8 cellular contexts compared by ENCODE assay signal in genomic region chr15:34038404-34039179, GRCh38. TPM values are rescaled to one million over a fixed set of nuclear protein-coding genes. Genes with fewer than 3 reads are reported as not detected.
DNase-seq lines count a peak whose midpoint lies in the region; ATAC-seq and TF ChIP-seq lines count a peak whose summit lies in the region.

No MANE protein-coding gene starts in this region.

- TF ChIP-seq CTCF in Peyer's patch (IDR thresholded peaks at IDR 0.05) (no peak), fibroblast of mammary gland (conservative IDR thresholded peaks at IDR 0.05; ENCODE audit: control insufficient read depth, insufficient read depth, low read depth, low read length) (no peak), natural killer cell (IDR thresholded peaks at IDR 0.05) (no peak)

- H3K36me3 Mint-ChIP-seq in natural killer cell, result no peaks in the 10 kb centered on the region

- no peaks in the 10 kb centered on the region for H3K27me3 Mint-ChIP-seq in natural killer cell (ENCODE audit: low read depth in 2 of 2)

- no peaks in the 10 kb centered on the region for H3K9me3 Mint-ChIP-seq in natural killer cell

- ATAC-seq in GM21515 (IDR thresholded peaks at IDR 0.05; ENCODE audit: unreplicated experiment), result peak; percentile 67
- peak; percentile 85 to 92 (median 89) for ATAC-seq in natural killer cell

- under 1% methylated on average over 111 of the region's 112 CpGs for WGBS in HUES64

- H3K9ac ChIP-seq in HUES64 (ENCODE audit: low read depth, low read length), result peak overlapping the region; percentile 93

- TF ChIP-seq POLR2A in Peyer's patch (IDR thresholded peaks at IDR 0.05), result peak; percentile 15 to 34

- peaks cover 18 to 19% of the 10 kb centered on the region in 2 donors for H3K4me1 Mint-ChIP-seq in natural killer cell

- H3K27ac Mint-ChIP-seq in natural killer cell, result peak overlapping the region; percentile 70 to 85

- H3K4me1 ChIP-seq in HUES64 (ENCODE audit: insufficient read depth, low read length) (peaks cover 5% of the 10 kb centered on the region), Peyer's patch (peaks cover 0 to 10% (median 3%) of the 10 kb centered on the region in 4 donors)

- H3K4me3 ChIP-seq in HUES64 (ENCODE audit: low read length) (peak overlapping the region; percentile 81), Peyer's patch (peak overlapping the region; percentile 56 to 92 (median 67)), fibroblast of mammary gland (ENCODE audit: control insufficient read depth, low read depth, low read length) (peak overlapping the region; percentile 90)

- DNase-seq in DMS153 (lab: John Stamatoyannopoulos, UW), result peak; percentile 23
- DNase-seq in Peyer's patch, result peak; percentile 70 to 88 (median 87)
- peak; percentile 47 to 70 for DNase-seq in activated T-helper 1 cell treated with anti-CD3 and anti-CD28 coated beads, Interleukin-2, amount 50 U/mL, for 16 hours (ENCODE audit: low read depth in 1 of 2, low spot score in 1 of 2)
- peak; percentile 71 for DNase-seq in fibroblast of mammary gland (ENCODE audit: low read depth)
- DNase-seq in natural killer cell, result peak; percentile 71
- DNase-seq in stimulated activated naive CD4-positive, alpha-beta T cell treated with Interleukin-2 at 50 U/mL for 16 hours (lab: John Stamatoyannopoulos, UW), result peak; percentile 67

- intact Hi-C loops in natural killer cell (cut with micrococcal nuclease), result loop anchor here (2.0 kb wide), 1 partner anchor 64 kb away; the partner anchor contains the start of gene PGBD4

- H3K9me3 ChIP-seq in HUES64 (ENCODE audit: insufficient read depth, low read depth, low read length), result no peaks in the 10 kb centered on the region
- no peaks in the 10 kb centered on the region for H3K9me3 ChIP-seq in Peyer's patch

- H3K27ac ChIP-seq in HUES64 (ENCODE audit: low read depth, low read length), result peak overlapping the region; percentile 84; the same call in 1 of the 2 replicates
- H3K27ac ChIP-seq in Peyer's patch, result peak overlapping the region; percentile 88 to 97 (median 90)

- H3K27me3 ChIP-seq in HUES64 (ENCODE audit: insufficient read depth, low read length) (peaks cover 29% of the 10 kb centered on the region), Peyer's patch (no peaks in the 10 kb centered on the region)

- H3K4me3 Mint-ChIP-seq in natural killer cell, result peak overlapping the region; percentile 91

- no peaks in the 10 kb centered on the region for H3K36me3 ChIP-seq in HUES64 (ENCODE audit: insufficient read depth, low read length)
- H3K36me3 ChIP-seq in Peyer's patch, result no peaks in the 10 kb centered on the region

RNA-seq across cellular contexts. Expression of gene AVEN, which starts 0.4 kb away (rescaled TPM):
- polyA plus RNA-seq in HUES64 (2013, experiment 1 of 2), result 19.6 TPM
- polyA plus RNA-seq in HUES64 (2013, experiment 2 of 2), result 19.0 TPM
- total RNA-seq in Peyer's patch (10 to 100 TPM in 2 of 4 donors, 1 to 10 TPM in 2; 6.3 to 17.3 (median 10.6) TPM), natural killer cell (10 to 100 TPM in 1 of 3 donors, 1 to 10 TPM in 2; 9.8 to 11.8 (median 9.9) TPM)

Comparison
In these comparisons a context has a peak if more than half of its experiments do, and no peak if none do; other contexts are left out.
1. Peak in every context shown above with its lines: DNase-seq, ATAC-seq, H3K4me3 ChIP-seq and H3K27ac ChIP-seq.
2. DNase-seq: peak in every context shown above with its lines; median percentile 87 in Peyer's patch; 71 in fibroblast of mammary gland; 71 in natural killer cell; 67 in stimulated activated naive CD4-positive, alpha-beta T cell treated with Interleukin-2 at 50 U/mL for 16 hours; 58 in activated T-helper 1 cell treated with anti-CD3 and anti-CD28 coated beads, Interleukin-2, amount 50 U/mL, for 16 hours; 23 in DMS153.